In the genomic region with DNA sequence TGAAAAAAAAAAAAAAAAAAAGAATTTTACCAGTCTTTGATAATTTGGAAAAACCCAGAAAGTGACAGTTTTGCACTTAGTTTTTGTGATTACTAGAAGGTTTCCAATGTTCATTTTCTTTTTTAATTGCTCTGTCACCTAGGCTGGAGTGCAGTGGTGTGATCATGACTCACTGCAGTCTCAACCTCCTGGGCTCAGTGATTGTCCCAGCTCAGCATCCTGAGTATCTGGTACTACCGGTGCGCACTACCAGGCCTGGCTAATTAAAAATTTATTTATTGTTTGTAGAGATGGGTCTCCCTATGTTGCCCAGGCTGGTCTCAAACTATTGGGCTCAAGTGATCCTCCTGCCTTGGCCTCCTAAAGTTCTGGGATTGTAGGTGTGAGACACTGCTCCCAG, we compare ENCODE assay signal across 16 cellular contexts.
"Had no signal": no experiment of that assay in that cellular context is flagged by ENCODE, and none has a peak within 500 bp of the region (broad histone marks: within the 10 kb centered on the region; RNA-seq: fewer than 3 reads in every experiment).

No MANE protein-coding gene starts in this region.

- H3K27ac Mint-ChIP-seq: activated CD4-positive, alpha-beta memory T cell treated with anti-CD3 and anti-CD28 coated beads, Interleukin-2, amount 10 ng/mL, durations not matched to agents 7 days and 5 days; activated naive CD4-positive, alpha-beta T cell treated with anti-CD3 and anti-CD28 coated beads, Interleukin-2, amount 10 ng/mL, durations not matched to agents 7 days and 5 days; activated T-helper 17 cell treated with anti-CD3 and anti-CD28 coated beads, Interleukin-2, amount 50 U/mL, for 72 hours; endodermal cell had no signal

- DNase-seq: activated CD4-positive, alpha-beta memory T cell treated with anti-CD3 and anti-CD28 coated beads, Interleukin-2, amount 10 ng/mL, durations not matched to agents 7 days and 5 days; activated CD8-positive, alpha-beta memory T cell treated with anti-CD3 and anti-CD28 coated beads, Interleukin-2, amount 50 U/mL, for 48 hours; activated naive CD4-positive, alpha-beta T cell treated with anti-CD3 and anti-CD28 coated beads, Interleukin-2, amount 10 ng/mL, durations not matched to agents 7 days and 5 days; adrenal gland; dorsolateral prefrontal cortex; endodermal cell; naive B cell; stimulated activated CD4-positive, alpha-beta T cell treated with anti-CD3 and anti-CD28 coated beads, Interleukin-4, amount 100 ng/mL, for 24 hours; stimulated activated CD8-positive, alpha-beta memory T cell treated with anti-CD3 and anti-CD28 coated beads, Interleukin-4, amount 100 ng/mL, for 48 hours; stimulated activated naive CD4-positive, alpha-beta T cell treated with Interleukin-2 at 50 U/mL for 16 hours; substantia nigra; transverse colon had no signal

- H3K4me3 ChIP-seq: adrenal gland, transverse colon had no signal

- H3K9me3 Mint-ChIP-seq: activated CD4-positive, alpha-beta memory T cell treated with anti-CD3 and anti-CD28 coated beads, Interleukin-2, amount 10 ng/mL, durations not matched to agents 7 days and 5 days; activated naive CD4-positive, alpha-beta T cell treated with anti-CD3 and anti-CD28 coated beads, Interleukin-2, amount 10 ng/mL, durations not matched to agents 7 days and 5 days; activated T-helper 17 cell treated with anti-CD3 and anti-CD28 coated beads, Interleukin-2, amount 50 U/mL, for 72 hours; naive B cell had no signal

- ATAC-seq: activated T-helper 17 cell treated with anti-CD3 and anti-CD28 coated beads, Interleukin-2, amount 50 U/mL, for 72 hours; left lobe of liver had no signal

- H3K27ac ChIP-seq: adrenal gland, dorsolateral prefrontal cortex, neutrophil, parathyroid adenoma, transverse colon had no signal

- H3K9me3 ChIP-seq: adrenal gland, neutrophil, transverse colon had no signal

- H3K36me3 ChIP-seq: adrenal gland, neutrophil, transverse colon had no signal

- H3K4me3 Mint-ChIP-seq: activated CD4-positive, alpha-beta memory T cell treated with anti-CD3 and anti-CD28 coated beads, Interleukin-2, amount 10 ng/mL, durations not matched to agents 7 days and 5 days; activated naive CD4-positive, alpha-beta T cell treated with anti-CD3 and anti-CD28 coated beads, Interleukin-2, amount 10 ng/mL, durations not matched to agents 7 days and 5 days; activated T-helper 17 cell treated with anti-CD3 and anti-CD28 coated beads, Interleukin-2, amount 50 U/mL, for 72 hours; endodermal cell had no signal

- H3K27me3 Mint-ChIP-seq: activated CD4-positive, alpha-beta memory T cell treated with anti-CD3 and anti-CD28 coated beads, Interleukin-2, amount 10 ng/mL, durations not matched to agents 7 days and 5 days; activated T-helper 17 cell treated with anti-CD3 and anti-CD28 coated beads, Interleukin-2, amount 50 U/mL, for 72 hours; naive B cell had no signal

- H3K36me3 Mint-ChIP-seq: naive B cell had no signal

- H3K27me3 ChIP-seq: adrenal gland, dorsolateral prefrontal cortex, neutrophil, transverse colon had no signal
